ENCODE assay signal across 8 cellular contexts in the genomic region with DNA sequence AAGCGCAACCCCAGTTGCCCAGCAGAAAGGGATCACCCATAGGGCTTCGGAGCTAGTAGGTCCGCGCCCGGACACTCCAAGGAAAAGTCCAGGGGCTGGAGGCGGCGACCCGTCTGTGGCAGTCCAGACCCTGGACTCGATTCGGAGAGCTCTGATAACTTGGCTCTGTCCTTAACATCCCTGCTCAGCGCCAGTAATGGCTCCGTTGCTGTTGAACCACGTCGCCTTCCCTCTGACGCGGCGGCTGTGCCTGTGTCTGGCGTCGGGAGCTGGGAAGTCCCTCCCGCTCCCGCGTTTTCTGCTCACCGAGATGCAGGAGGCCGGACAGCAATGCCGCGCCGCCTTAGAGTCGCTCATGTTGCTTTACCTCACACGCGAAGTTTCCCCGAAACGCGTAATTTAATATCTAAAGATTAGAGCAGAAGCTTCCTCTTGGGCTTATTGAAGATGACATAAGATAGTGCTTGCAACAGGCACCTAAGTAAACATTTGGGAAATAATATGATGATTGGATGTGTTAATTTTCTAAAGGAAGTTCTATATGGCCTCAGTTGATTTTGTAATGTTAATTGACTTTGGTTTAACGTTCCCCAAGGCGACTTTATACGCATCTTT. TPM values are rescaled to one million over a fixed set of nuclear protein-coding genes. Genes with fewer than 3 reads are reported as not detected.
A peak's percentile ranks its signal among the peaks of the same experiment; 100 is the strongest.
DNase-seq lines count a peak whose midpoint lies in the region; ATAC-seq and TF ChIP-seq lines count a peak whose summit lies in the region.

No MANE protein-coding gene starts in this region.

- peak overlapping the region; percentile 64 for H3K4me3 ChIP-seq in Jurkat, Clone E6-1 (ENCODE audit: low read length)
- H3K4me3 ChIP-seq in Peyer's patch (peak overlapping the region; percentile 81 to 96 (median 94)), neural cell (ENCODE audit: low read length) (peak overlapping the region; percentile 83), stomach smooth muscle (ENCODE audit: low read length in 2 of 2) (peak overlapping the region; percentile 88 to 89)

- H3K27ac ChIP-seq in Peyer's patch (peak overlapping the region; percentile 99 to 100 (median 100)), foreskin keratinocyte (peak overlapping the region; percentile 59), neural cell (ENCODE audit: low read length) (peak overlapping the region; percentile 93), stomach smooth muscle (ENCODE audit: low read length) (peak overlapping the region; percentile 92)

- peak; percentile 38 for TF ChIP-seq EP300 in neural cell (conservative IDR thresholded peaks at IDR 0.05; ENCODE audit: poor library complexity, severe bottlenecking)

- H3K9me2 ChIP-seq in neural cell (ENCODE audit: insufficient read depth, low read length): no peaks in the 10 kb centered on the region

- H2AFZ ChIP-seq in neural cell (ENCODE audit: low read depth, low read length): peak overlapping the region; percentile 84

- H3K9ac ChIP-seq in neural cell (ENCODE audit: low read length) (peak overlapping the region; percentile 86), stomach smooth muscle (ENCODE audit: low read length in 2 of 2) (peak overlapping the region; percentile 86)

- H3K4me2 ChIP-seq in neural cell (ENCODE audit: low read length): peak overlapping the region; percentile 66

- peak; percentile 46 for TF ChIP-seq RAD21 in neural cell (conservative IDR thresholded peaks at IDR 0.05)

- peak in 1 of 2 donors; percentile 11 for TF ChIP-seq POLR2A in Peyer's patch (IDR thresholded peaks at IDR 0.05)

- ATAC-seq in GM21723 (IDR thresholded peaks at IDR 0.05; ENCODE audit: unreplicated experiment): peak; percentile 32
- peak; percentile 64 for ATAC-seq in foreskin keratinocyte

- H3K79me2 ChIP-seq in neural cell (replicated peaks; ENCODE audit: insufficient read depth, low read length): no peaks in the 10 kb centered on the region

- no peak for TF ChIP-seq CTCF in Peyer's patch (IDR thresholded peaks at IDR 0.05)
- TF ChIP-seq CTCF in foreskin keratinocyte (conservative IDR thresholded peaks at IDR 0.05): no peak
- TF ChIP-seq CTCF in neural cell (IDR thresholded peaks at IDR 0.05; ENCODE audit: poor library complexity, severe bottlenecking): no peak

- H4K20me1 ChIP-seq in neural cell (ENCODE audit: insufficient read depth): no peaks in the 10 kb centered on the region

- DNase-seq in DMS 273 (lab: John Stamatoyannopoulos, UW; ENCODE audit: unreplicated experiment) (peak; percentile 94), Peyer's patch (peak; percentile 62 to 87 (median 82)), foreskin keratinocyte (peak; percentile 59 to 72)
- DNase-seq in Jurkat, Clone E6-1 (ENCODE audit: low read depth, low spot score): no peak
- peak; percentile 22 for DNase-seq in activated gamma-delta T cell treated with anti-CD3 and anti-CD28 coated beads, Interleukin-2, amount 50 U/mL, for 16 hours (ENCODE audit: low read depth)

- H3K9me3 ChIP-seq in Peyer's patch (no peaks in the 10 kb centered on the region), neural cell (ENCODE audit: low read length) (no peaks in the 10 kb centered on the region), stomach smooth muscle (ENCODE audit: control insufficient read depth in 2 of 2, low read length in 2 of 2) (no peaks in the 10 kb centered on the region)

- H3K27me3 ChIP-seq in Peyer's patch: no peaks in the 10 kb centered on the region
- H3K27me3 ChIP-seq in foreskin keratinocyte: peaks cover 12% of the 10 kb centered on the region
- no peaks in the 10 kb centered on the region for H3K27me3 ChIP-seq in neural cell (ENCODE audit: insufficient read depth, low read depth, low read length)
- H3K27me3 ChIP-seq in stomach smooth muscle (ENCODE audit: control insufficient read depth in 1 of 2, insufficient read depth in 2 of 2, low read length in 2 of 2): no peaks in the 10 kb centered on the region

- H3K4me1 ChIP-seq in Peyer's patch: peaks cover 0 to 8% (median 2%) of the 10 kb centered on the region in 4 donors
- H3K4me1 ChIP-seq in foreskin keratinocyte: no peaks in the 10 kb centered on the region
- H3K4me1 ChIP-seq in stomach smooth muscle (ENCODE audit: control insufficient read depth, insufficient read depth, low read length): peaks cover 11% of the 10 kb centered on the region

- peaks cover 9% of the 10 kb centered on the region for H3F3A ChIP-seq in neural cell (ENCODE audit: insufficient read depth, low read length, poor library complexity, severe bottlenecking)

- H3K36me3 ChIP-seq in Peyer's patch (peaks cover 0 to 8% (median 0%) of the 10 kb centered on the region in 3 donors), neural cell (ENCODE audit: insufficient read depth, low read length) (no peaks in the 10 kb centered on the region), stomach smooth muscle (ENCODE audit: control insufficient read depth in 2 of 2, insufficient read depth in 2 of 2, low read length in 2 of 2) (peaks cover 0 to 2% of the 10 kb centered on the region in 2 donors)

TF ChIP-seq in neural cell, 6 proteins besides CTCF, POLR2A, EP300 and RAD21:
- TF ChIP-seq POLR2AphosphoS5 (IDR thresholded peaks at IDR 0.05): peak; percentile 89
- TF ChIP-seq, protein P1, sequence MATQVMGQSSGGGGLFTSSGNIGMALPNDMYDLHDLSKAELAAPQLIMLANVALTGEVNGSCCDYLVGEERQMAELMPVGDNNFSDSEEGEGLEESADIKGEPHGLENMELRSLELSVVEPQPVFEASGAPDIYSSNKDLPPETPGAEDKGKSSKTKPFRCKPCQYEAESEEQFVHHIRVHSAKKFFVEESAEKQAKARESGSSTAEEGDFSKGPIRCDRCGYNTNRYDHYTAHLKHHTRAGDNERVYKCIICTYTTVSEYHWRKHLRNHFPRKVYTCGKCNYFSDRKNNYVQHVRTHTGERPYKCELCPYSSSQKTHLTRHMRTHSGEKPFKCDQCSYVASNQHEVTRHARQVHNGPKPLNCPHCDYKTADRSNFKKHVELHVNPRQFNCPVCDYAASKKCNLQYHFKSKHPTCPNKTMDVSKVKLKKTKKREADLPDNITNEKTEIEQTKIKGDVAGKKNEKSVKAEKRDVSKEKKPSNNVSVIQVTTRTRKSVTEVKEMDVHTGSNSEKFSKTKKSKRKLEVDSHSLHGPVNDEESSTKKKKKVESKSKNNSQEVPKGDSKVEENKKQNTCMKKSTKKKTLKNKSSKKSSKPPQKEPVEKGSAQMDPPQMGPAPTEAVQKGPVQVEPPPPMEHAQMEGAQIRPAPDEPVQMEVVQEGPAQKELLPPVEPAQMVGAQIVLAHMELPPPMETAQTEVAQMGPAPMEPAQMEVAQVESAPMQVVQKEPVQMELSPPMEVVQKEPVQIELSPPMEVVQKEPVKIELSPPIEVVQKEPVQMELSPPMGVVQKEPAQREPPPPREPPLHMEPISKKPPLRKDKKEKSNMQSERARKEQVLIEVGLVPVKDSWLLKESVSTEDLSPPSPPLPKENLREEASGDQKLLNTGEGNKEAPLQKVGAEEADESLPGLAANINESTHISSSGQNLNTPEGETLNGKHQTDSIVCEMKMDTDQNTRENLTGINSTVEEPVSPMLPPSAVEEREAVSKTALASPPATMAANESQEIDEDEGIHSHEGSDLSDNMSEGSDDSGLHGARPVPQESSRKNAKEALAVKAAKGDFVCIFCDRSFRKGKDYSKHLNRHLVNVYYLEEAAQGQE (IDR thresholded peaks at IDR 0.05; ENCODE audit: borderline replicate concordance): peak; percentile 59
- TF ChIP-seq MXI1 (conservative IDR thresholded peaks at IDR 0.05; ENCODE audit: poor library complexity, severe bottlenecking): peak; percentile 56
- peak; percentile 56 for TF ChIP-seq TAF1 (IDR thresholded peaks at IDR 0.05; ENCODE audit: low read depth)
- TF ChIP-seq EZH2 (IDR thresholded peaks at IDR 0.05; ENCODE audit: borderline replicate concordance, insufficient read depth, low read length, poor library complexity, severe bottlenecking): no peak
- TF ChIP-seq SMC3 (conservative IDR thresholded peaks at IDR 0.05; ENCODE audit: poor library complexity): peak; percentile 52
TF ChIP-seq in neural cell: peak in this region for 5.

RNA-seq across cellular contexts. Expression of gene ZBTB14, which starts 1.3 kb away (rescaled TPM):
- 18.9 TPM for polyA plus RNA-seq in Jurkat, Clone E6-1 (2012; ENCODE audit: insufficient read depth, insufficient read length)
- total RNA-seq in Peyer's patch: 10 to 100 TPM in 3 of 4 donors, 1 to 10 TPM in 1; 5.8 to 15.0 (median 11.9) TPM
- 8.2 and 9.4 TPM in 2 replicates for total RNA-seq in foreskin keratinocyte
- 2.8 and 3.0 TPM in 2 replicates for polyA plus RNA-seq in foreskin keratinocyte
- polyA plus RNA-seq in neural cell: 30.3 and 33.5 TPM in 2 replicates
- polyA minus RNA-seq in neural cell: 36.3 and 45.5 TPM in 2 replicates
